ENCODE assay signal across 10 cellular contexts in genomic region chr20:38843346-38843745, GRCh38. TPM values are rescaled to one million over a fixed set of nuclear protein-coding genes. Genes with fewer than 3 reads are reported as not detected.
DNase-seq lines count a peak whose midpoint lies in the region; TF ChIP-seq lines count a peak whose summit lies in the region.
"Had no signal": no experiment of that assay in that cellular context is flagged by ENCODE, and none has a peak within 500 bp of the region (broad histone marks: within the 10 kb centered on the region; RNA-seq: fewer than 3 reads in every experiment).

No MANE protein-coding gene starts in this region.

- peaks cover 24% of the 10 kb centered on the region for H3K36me3 Mint-ChIP-seq in activated naive CD4-positive, alpha-beta T cell treated with anti-CD3 and anti-CD28 coated beads for 36 hours (ENCODE audit: low read depth)
- H3K36me3 Mint-ChIP-seq in nephron progenitor cell (ENCODE audit: low read depth) = no peaks in the 10 kb centered on the region

- H3K9me3 Mint-ChIP-seq in activated naive CD4-positive, alpha-beta T cell treated with anti-CD3 and anti-CD28 coated beads for 36 hours = no peaks in the 10 kb centered on the region
- no peaks in the 10 kb centered on the region for H3K9me3 Mint-ChIP-seq in nephron progenitor cell

- H3K4me3 Mint-ChIP-seq in activated naive CD4-positive, alpha-beta T cell treated with anti-CD3 and anti-CD28 coated beads for 36 hours = peak overlapping the region; percentile 32
- no peak overlapping the region for H3K4me3 Mint-ChIP-seq in nephron progenitor cell

- TF ChIP-seq POLR2A in breast epithelium (IDR thresholded peaks at IDR 0.05) = no peak

- H3K36me3 ChIP-seq in GM06990 (ENCODE audit: control insufficient read depth, insufficient read depth, low read length) (peaks cover 13% of the 10 kb centered on the region), breast epithelium (no peaks in the 10 kb centered on the region)

- no peak overlapping the region for H3K27ac ChIP-seq in breast epithelium

- no peaks in the 10 kb centered on the region for H3K4me1 ChIP-seq in breast epithelium

- H3K4me3 ChIP-seq in GM06990 (replicated peaks; ENCODE audit: low read depth, low read length) (peak overlapping the region; percentile 23; the same call in 1 of the 2 replicates), breast epithelium (no peak overlapping the region)

- H3K27me3 ChIP-seq in GM06990 (replicated peaks; ENCODE audit: control insufficient read depth, insufficient read depth, low read length) (no peaks in the 10 kb centered on the region), breast epithelium (no peaks in the 10 kb centered on the region)

- H3K27me3 Mint-ChIP-seq in activated naive CD4-positive, alpha-beta T cell treated with anti-CD3 and anti-CD28 coated beads for 36 hours (ENCODE audit: low read depth) = no peaks in the 10 kb centered on the region
- H3K27me3 Mint-ChIP-seq in nephron progenitor cell (ENCODE audit: low read depth, poor library complexity) = peaks cover 27% of the 10 kb centered on the region

- peaks cover 77% of the 10 kb centered on the region for H3K4me1 Mint-ChIP-seq in activated naive CD4-positive, alpha-beta T cell treated with anti-CD3 and anti-CD28 coated beads for 36 hours (ENCODE audit: low read depth)
- peaks cover 6% of the 10 kb centered on the region for H3K4me1 Mint-ChIP-seq in nephron progenitor cell

- DNase-seq in GM06990 (ENCODE audit: extremely low read depth, insufficient read length) = no peak
- DNase-seq in OCI-M1 (lab: John Stamatoyannopoulos, UW) = peak; percentile 23
- DNase-seq in activated naive CD4-positive, alpha-beta T cell treated with anti-CD3 and anti-CD28 coated beads for 36 hours = peak; percentile 50
- DNase-seq in stimulated activated CD4-positive, alpha-beta T cell treated with anti-CD3 and anti-CD28 coated beads, Interleukin-2, amount 100 ng/mL, for 24 hours = peak; percentile 48 to 64
- DNase-seq in posterior vena cava (ENCODE audit: low spot score) = no peak
- DNase-seq in nephron progenitor cell = no peak
- no peak for DNase-seq in DMS79 treated with DMSO at 0.1 percent for 48 hours (lab: John Stamatoyannopoulos, UW)
- DNase-seq in breast epithelium (ENCODE audit: low spot score in 2 of 2) = no peak
- DNase-seq: NCI-H1417 treated with DMSO at 0.1 percent for 48 hours had no signal

- intact Hi-C loops in activated naive CD4-positive, alpha-beta T cell treated with anti-CD3 and anti-CD28 coated beads for 36 hours (cut with micrococcal nuclease) = loop anchor here (1.0 kb wide), 1 partner anchor 19 kb away; no protein-coding TSS in a partner anchor
- intact Hi-C loops in posterior vena cava (cut with DNase I) (no loop called here), breast epithelium (cut with DNase I; ENCODE audit: low total_unique reads) (no loop called here)

- CTCF ChIA-PET in activated naive CD4-positive, alpha-beta T cell treated with anti-CD3 and anti-CD28 coated beads for 36 hours (lab: Charles Lee) = interaction anchor here (0.6 to 1.5 kb wide), 9 partner anchors 10 to 1946 kb away, joined by 3 to 4 read pairs (median 3); no protein-coding TSS in a partner anchor

- TF ChIP-seq CTCF in GM06990 (IDR thresholded peaks at IDR 0.05; ENCODE audit: insufficient read depth, low read length, poor library complexity, severe bottlenecking) (no peak), nephron progenitor cell (IDR thresholded peaks at IDR 0.05) (no peak), breast epithelium (IDR thresholded peaks at IDR 0.05) (no peak)

- no peaks in the 10 kb centered on the region for H3K9me3 ChIP-seq in breast epithelium

- peak overlapping the region; percentile 91 for H3K27ac Mint-ChIP-seq in activated naive CD4-positive, alpha-beta T cell treated with anti-CD3 and anti-CD28 coated beads for 36 hours
- H3K27ac Mint-ChIP-seq in nephron progenitor cell = no peak overlapping the region

RNA-seq across cellular contexts. Expression of gene PPP1R16B, which starts 37.8 kb away (rescaled TPM):
- 10 to 100 TPM; 38.1 to 40.0 TPM for total RNA-seq in activated naive CD4-positive, alpha-beta T cell treated with anti-CD3 and anti-CD28 coated beads for 36 hours
- total RNA-seq in posterior vena cava (10 to 100 TPM in 1 of 2 donors, 1 to 10 TPM in 1; 8.5 to 11.7 TPM), breast epithelium (10 to 100 TPM in 1 of 3 donors, 1 to 10 TPM in 2; 3.7 to 10.8 (median 8.2) TPM)
- total RNA-seq: osteocyte had no signal

Comparison
In these comparisons a context has a peak if more than half of its experiments do, and no peak if none do; other contexts are left out.
1. DNase-seq: peak in OCI-M1 (single experiment), activated naive CD4-positive, alpha-beta T cell treated with anti-CD3 and anti-CD28 coated beads for 36 hours (single experiment) and stimulated activated CD4-positive, alpha-beta T cell treated with anti-CD3 and anti-CD28 coated beads, Interleukin-2, amount 100 ng/mL, for 24 hours (2 of 2); none in GM06990 (single experiment), posterior vena cava (single experiment), nephron progenitor cell (single experiment), DMS79 treated with DMSO at 0.1 percent for 48 hours (single experiment) and breast epithelium (0 of 2).